ENCODE assay signal across 11 cellular contexts in genomic region chr5:21831145-21831787, GRCh38.
DNase-seq lines count a peak whose midpoint lies in the region; ATAC-seq and TF ChIP-seq lines count a peak whose summit lies in the region.
"Had no signal": no experiment of that assay in that cellular context is flagged by ENCODE, and none has a peak within 500 bp of the region (broad histone marks: within the 10 kb centered on the region; RNA-seq: fewer than 3 reads in every experiment).

No MANE protein-coding gene starts in this region.

- no peaks in the 10 kb centered on the region for H3K36me3 ChIP-seq in GM23338 (ENCODE audit: insufficient read depth)
- H3K36me3 ChIP-seq: cardiac muscle cell had no signal

- H3K4me1 ChIP-seq in GM23338 (ENCODE audit: insufficient read depth) = no peaks in the 10 kb centered on the region

- no peaks in the 10 kb centered on the region for H3K9me3 Mint-ChIP-seq in GM23338

- no peak overlapping the region for H3K4me3 Mint-ChIP-seq in GM23338

- TF ChIP-seq POLR2A in erythroblast (IDR thresholded peaks at IDR 0.05; ENCODE audit: low read length) = no peak

- H3K27ac ChIP-seq in GM23338 (ENCODE audit: low read depth) = no peak overlapping the region
- H3K27ac ChIP-seq: cardiac muscle cell had no signal

- ATAC-seq in GM18508 (IDR thresholded peaks at IDR 0.05; ENCODE audit: insufficient read depth, unreplicated experiment) (peak; percentile 73), GM21367 (IDR thresholded peaks at IDR 0.05; ENCODE audit: unreplicated experiment) (peak; percentile 86), HG03039 (IDR thresholded peaks at IDR 0.05; ENCODE audit: unreplicated experiment) (peak; percentile 71), GM18873 (IDR thresholded peaks at IDR 0.05; ENCODE audit: low FRiP score, unreplicated experiment) (no peak), GM23338 (no peak)

- no peak for TF ChIP-seq CTCF in GM23338 (conservative IDR thresholded peaks at IDR 0.05; ENCODE audit: low read depth in 2 of 2)

- no peaks in the 10 kb centered on the region for H3K9me2 ChIP-seq in GM23338 (ENCODE audit: insufficient read depth)

- H3K4me3 ChIP-seq in GM23338 = no peak overlapping the region
- H3K4me3 ChIP-seq: cardiac muscle cell had no signal

- no peaks in the 10 kb centered on the region for H3F3A ChIP-seq in GM23338 (replicated peaks; ENCODE audit: low read depth)

- no peaks in the 10 kb centered on the region for H3K4me1 Mint-ChIP-seq in GM23338

- H4K20me1 ChIP-seq in GM23338 (replicated peaks; ENCODE audit: insufficient read depth) = no peaks in the 10 kb centered on the region

- no peak overlapping the region for H3K4me2 ChIP-seq in GM23338

- H2AFZ ChIP-seq in GM23338 = no peak overlapping the region

- no peaks in the 10 kb centered on the region for H3K27me3 Mint-ChIP-seq in GM23338 (ENCODE audit: insufficient read depth, low read depth, poor library complexity)

- H3K27ac Mint-ChIP-seq in GM23338 = no peak overlapping the region
- H3K27ac Mint-ChIP-seq: activated T-helper 2 cell treated with anti-CD3 and anti-CD28 coated beads, Interferon-gamma antibody, Interleukin-2, Interleukin-4, amounts not matched to agents 10 μg/mL and 5 μg/mL and 100 μg/mL, durations not matched to agents 14 hours and 24 hours and 36 hours had no signal

- no peaks in the 10 kb centered on the region for H3K36me3 Mint-ChIP-seq in GM23338 (ENCODE audit: low read depth)

- peak; percentile 66 for DNase-seq in NCI-H69 (lab: John Stamatoyannopoulos, UW)
- no peak for DNase-seq in OCI-M1 (lab: John Stamatoyannopoulos, UW)
- DNase-seq in GM23338 (ENCODE audit: low spot score) = no peak
- DNase-seq in erythroblast (lab: John Stamatoyannopoulos, UW) = no peak
- DNase-seq: AML-193 had no signal

- H3K27me3 ChIP-seq in GM23338 (ENCODE audit: insufficient read depth) = no peaks in the 10 kb centered on the region
- H3K27me3 ChIP-seq: cardiac muscle cell had no signal

- no peaks in the 10 kb centered on the region for H3K79me2 ChIP-seq in GM23338 (replicated peaks; ENCODE audit: insufficient read depth)

TF ChIP-seq in GM23338, 12 proteins besides CTCF, POLR2A, EP300 and RAD21:
- TF ChIP-seq EZH2phosphoT487 (IDR thresholded peaks at IDR 0.05; ENCODE audit: unreplicated experiment) (no peak), ZNF462 (CRISPR knock-in tag; IDR thresholded peaks at IDR 0.05) (no peak), JUNB (IDR thresholded peaks at IDR 0.05; ENCODE audit: unreplicated experiment) (no peak), STAT1 (IDR thresholded peaks at IDR 0.05; ENCODE audit: unreplicated experiment) (no peak), NANOG (IDR thresholded peaks at IDR 0.05; ENCODE audit: borderline replicate concordance) (no peak), CREB1 (CRISPR knock-in tag; IDR thresholded peaks at IDR 0.05; ENCODE audit: low read depth) (no peak), POLR2AphosphoS5 (IDR thresholded peaks at IDR 0.05; ENCODE audit: low read depth) (no peak), REST (IDR thresholded peaks at IDR 0.05; ENCODE audit: unreplicated experiment) (no peak), ETS1 (IDR thresholded peaks at IDR 0.05) (no peak), EZH2 (IDR thresholded peaks at IDR 0.05; ENCODE audit: low read depth, unreplicated experiment) (no peak), ZNF331 (CRISPR knock-in tag; IDR thresholded peaks at IDR 0.05; ENCODE audit: low read depth) (no peak), ZNF114 (CRISPR knock-in tag; IDR thresholded peaks at IDR 0.05) (no peak)
TF ChIP-seq in GM23338: peak in this region for 0.

Comparison
In these comparisons a context has a peak if more than half of its experiments do, and no peak if none do; other contexts are left out.
1. ATAC-seq: peak in GM18508 (single experiment), GM21367 (single experiment) and HG03039 (single experiment); none in GM18873 (single experiment) and GM23338 (single experiment).